Comparison of ENCODE assay signal across 8 cellular contexts in the genomic region with DNA sequence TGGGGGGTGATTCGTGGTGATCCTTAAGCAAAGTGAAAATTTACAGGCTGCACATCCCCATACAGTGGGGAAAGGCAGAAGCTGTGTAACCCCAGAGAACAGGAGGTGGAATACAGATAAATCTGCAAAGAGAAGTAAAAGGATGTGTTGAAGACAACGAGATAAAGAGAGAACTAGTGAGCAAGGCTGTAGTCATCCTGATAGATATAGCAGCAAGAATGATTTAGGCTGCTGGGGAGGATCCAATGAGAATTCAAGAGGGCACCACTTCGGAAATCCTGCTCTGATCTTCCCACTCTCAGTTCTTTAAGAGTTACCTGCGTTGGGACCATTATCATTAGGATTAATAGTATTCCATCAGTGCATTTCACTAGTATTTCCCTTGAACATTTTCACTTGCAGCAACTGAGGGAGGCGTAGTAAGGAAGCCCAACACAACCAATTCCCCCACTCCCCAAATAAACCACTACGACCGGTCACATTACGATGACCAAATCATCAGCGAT. TPM values are rescaled to one million over a fixed set of nuclear protein-coding genes. Genes with fewer than 3 reads are reported as not detected.
DNase-seq lines count a peak whose midpoint lies in the region; ATAC-seq and TF ChIP-seq lines count a peak whose summit lies in the region.

A gene (minus strand): TSS at position 178 of the 506 bp plus-strand sequence.

- ATAC-seq in left colon (peak; percentile 3), upper lobe of left lung (ENCODE audit: low FRiP score in 2 of 2) (no peak), HG03342 (IDR thresholded peaks at IDR 0.05; ENCODE audit: unreplicated experiment) (no peak)
- no peak for ATAC-seq in activated CD4-positive, alpha-beta T cell treated with anti-CD3 and anti-CD28 coated beads for 36 hours

- POLR2A ChIA-PET in activated CD4-positive, alpha-beta T cell treated with anti-CD3 and anti-CD28 coated beads for 36 hours (lab: Charles Lee): no interaction called here

- DNase-seq in NCI-H748 (lab: John Stamatoyannopoulos, UW; ENCODE audit: unreplicated experiment) (peak; percentile 24), NCI-H748 treated with DMSO at 0.1 percent for 48 hours (lab: John Stamatoyannopoulos, UW) (no peak), left colon (no peak), upper lobe of left lung (no peak), NCI-H2029 treated with DMSO at 0.1 percent for 48 hours (lab: John Stamatoyannopoulos, UW) (no peak)
- no peak for DNase-seq in activated CD4-positive, alpha-beta T cell treated with anti-CD3 and anti-CD28 coated beads for 36 hours

- TF ChIP-seq POLR2A in upper lobe of left lung (IDR thresholded peaks at IDR 0.05): no peak

- peaks cover 25% of the 10 kb centered on the region for H3K27me3 Mint-ChIP-seq in brain
- H3K27me3 Mint-ChIP-seq in activated CD4-positive, alpha-beta T cell treated with anti-CD3 and anti-CD28 coated beads for 36 hours: peaks cover 35% of the 10 kb centered on the region

- no peaks in the 10 kb centered on the region for H3K36me3 ChIP-seq in upper lobe of left lung

- 4 to 13% methylated on average over 8 to 9 of the region's 9 CpGs for WGBS in upper lobe of left lung, 2 donors

- H3K4me1 ChIP-seq in upper lobe of left lung: peaks cover 0 to 18% (median 8%) of the 10 kb centered on the region in 4 donors

- CTCF ChIA-PET in activated CD4-positive, alpha-beta T cell treated with anti-CD3 and anti-CD28 coated beads for 36 hours (lab: Charles Lee): no interaction called here

- no peak for TF ChIP-seq EP300 in upper lobe of left lung (IDR thresholded peaks at IDR 0.05)

- H3K9me3 Mint-ChIP-seq in brain: peaks cover 0 to 3% (median 0%) of the 10 kb centered on the region in 5 experiments
- H3K9me3 Mint-ChIP-seq in activated CD4-positive, alpha-beta T cell treated with anti-CD3 and anti-CD28 coated beads for 36 hours (ENCODE audit: low read depth): no peaks in the 10 kb centered on the region

- H3K4me3 ChIP-seq in upper lobe of left lung: peak within 1 kb of the TSS in 3 of 4 donors; percentile 16 to 39 (median 39)

- no peaks in the 10 kb centered on the region for H3K36me3 Mint-ChIP-seq in brain
- no peaks in the 10 kb centered on the region for H3K36me3 Mint-ChIP-seq in activated CD4-positive, alpha-beta T cell treated with anti-CD3 and anti-CD28 coated beads for 36 hours (ENCODE audit: low read depth)

- no peak for TF ChIP-seq CTCF in brain (conservative IDR thresholded peaks at IDR 0.05)
- TF ChIP-seq CTCF in upper lobe of left lung (IDR thresholded peaks at IDR 0.05): no peak

- intact Hi-C loops in left colon (cut with DNase I, micrococcal nuclease): no loop called here
- intact Hi-C loops in activated CD4-positive, alpha-beta T cell treated with anti-CD3 and anti-CD28 coated beads for 36 hours (cut with DNase I, micrococcal nuclease): loop anchor here in 1 of 2 experiments (5.0 kb wide), 1 partner anchor 490 kb away; no protein-coding TSS in a partner anchor

- peaks cover 63% of the 10 kb centered on the region for H3K4me1 Mint-ChIP-seq in brain
- H3K4me1 Mint-ChIP-seq in activated CD4-positive, alpha-beta T cell treated with anti-CD3 and anti-CD28 coated beads for 36 hours: peaks cover 10% of the 10 kb centered on the region

- peak within 1 kb of the TSS; percentile 97 to 99 (median 98) for H3K27ac Mint-ChIP-seq in brain
- H3K27ac Mint-ChIP-seq in activated CD4-positive, alpha-beta T cell treated with anti-CD3 and anti-CD28 coated beads for 36 hours: no peak within 1 kb of the TSS

- H3K9me3 ChIP-seq in upper lobe of left lung: no peaks in the 10 kb centered on the region

- H3K27ac ChIP-seq in upper lobe of left lung: no peak within 1 kb of the TSS

- H3K27me3 ChIP-seq in upper lobe of left lung: no peaks in the 10 kb centered on the region

- peak within 1 kb of the TSS; percentile 91 to 96 (median 94) for H3K4me3 Mint-ChIP-seq in brain
- H3K4me3 Mint-ChIP-seq in activated CD4-positive, alpha-beta T cell treated with anti-CD3 and anti-CD28 coated beads for 36 hours: no peak within 1 kb of the TSS

RNA-seq across cellular contexts. Expression of the gene that starts here (rescaled TPM):
- 3.8 TPM for polyA plus RNA-seq in brain (ENCODE audit: insufficient read depth, low read depth, low replicate concordance)
- total RNA-seq in left colon (10 to 100 TPM; 23.7 to 23.9 TPM), upper lobe of left lung (1 to 10 TPM in 3 of 6 donors, under 1 TPM in 1, not detected in 2; 0.17 to 1.6 (median 1.1) TPM)
- not detected for total RNA-seq in activated CD4-positive, alpha-beta T cell treated with anti-CD3 and anti-CD28 coated beads for 36 hours

Comparison
In these comparisons a context has a peak if more than half of its experiments do, and no peak if none do; other contexts are left out.
1. RNA of the gene that starts here (total RNA-seq): 23.7 to 23.9 TPM in left colon; 0.17 to 1.6 TPM in upper lobe of left lung and not detected in activated CD4-positive, alpha-beta T cell treated with anti-CD3 and anti-CD28 coated beads for 36 hours; every median in the first group is over 4 times any median in the second.